In genomic region chr2:219613671-219614070, GRCh38 we compare ENCODE assay signal across 34 cellular contexts. TPM values are rescaled to one million over a fixed set of nuclear protein-coding genes. Genes with fewer than 3 reads are reported as not detected.
"Had no signal": no experiment of that assay in that cellular context is flagged by ENCODE, and none has a peak within 500 bp of the region (broad histone marks: within the 10 kb centered on the region; RNA-seq: fewer than 3 reads in every experiment).

No MANE protein-coding gene starts in this region.

- H3K4me3 ChIP-seq: adrenal gland, body of pancreas, colonic mucosa, esophagus squamous epithelium, gastroesophageal sphincter had no signal

- H3K36me3 ChIP-seq: colonic mucosa had no signal

- ATAC-seq: activated CD4-positive, alpha-beta T cell treated with anti-CD3 and anti-CD28 coated beads for 36 hours; activated CD8-positive, alpha-beta memory T cell treated with anti-CD3 and anti-CD28 coated beads, Interleukin-2, amount 10 ng/mL, durations not matched to agents 7 days and 5 days; activated naive CD8-positive, alpha-beta T cell treated with anti-CD3 and anti-CD28 coated beads, Interleukin-2, amount 50 U/mL, for 24 hours; body of pancreas; gastroesophageal sphincter had no signal

- H3K4me1 ChIP-seq: adrenal gland, colonic mucosa, esophagus squamous epithelium had no signal

- H3K27me3 ChIP-seq: adrenal gland, body of pancreas, colonic mucosa, esophagus squamous epithelium, gastroesophageal sphincter had no signal

- H3K27ac ChIP-seq: adrenal gland, body of pancreas, colonic mucosa, epithelial cell of prostate, esophagus squamous epithelium, gastroesophageal sphincter had no signal

- DNase-seq: activated CD4-positive, alpha-beta memory T cell treated with anti-CD3 and anti-CD28 coated beads for 36 hours; activated CD4-positive, alpha-beta T cell treated with anti-CD3 and anti-CD28 coated beads, Interleukin-2, amount 10 ng/mL, durations not matched to agents 24 days and 14 days; activated CD4-positive, CD25-positive, alpha-beta regulatory T cell; activated CD4-positive, CD25-positive, alpha-beta regulatory T cell treated with anti-CD3 and anti-CD28 coated beads, Interleukin-2, amount 50 U/mL, for 72 hours; activated CD8-positive, alpha-beta memory T cell treated with anti-CD3 and anti-CD28 coated beads, Interleukin-2, amount 10 ng/mL, durations not matched to agents 7 days and 5 days; activated CD8-positive, alpha-beta memory T cell treated with anti-CD3 and anti-CD28 coated beads, Interleukin-2, amount 50 U/mL, for 4 hours; activated effector memory CD4-positive, alpha-beta T cell treated with anti-CD3 and anti-CD28 coated beads, Interleukin-2, amount 50 U/mL, for 16 hours; activated naive CD8-positive, alpha-beta T cell treated with anti-CD3 and anti-CD28 coated beads for 36 hours; activated naive CD8-positive, alpha-beta T cell treated with anti-CD3 and anti-CD28 coated beads, Interleukin-2, amount 50 U/mL, for 24 hours; activated T-cell treated with anti-CD3 and anti-CD28 coated beads, Interleukin-2, amount 50 U/mL, for 1 hour; activated T-cell treated with anti-CD3 and anti-CD28 coated beads, Interleukin-2, amount 50 U/mL, for 48 hours; adrenal gland; amygdala; body of pancreas; caudate nucleus; cerebellar nuclear complex; colonic mucosa; effector CD8-positive, alpha-beta T cell; esophagus squamous epithelium; foreskin melanocyte; T-helper 1 cell; T-helper 17 cell; T1000 had no signal

- H3K9me3 ChIP-seq: adrenal gland, body of pancreas, colonic mucosa, esophagus squamous epithelium, gastroesophageal sphincter had no signal

RNA-seq across cellular contexts. Expression of gene SLC4A3, which starts 13.8 kb away (rescaled TPM):
- total RNA-seq: activated CD4-positive, alpha-beta memory T cell treated with anti-CD3 and anti-CD28 coated beads for 36 hours; activated CD8-positive, alpha-beta memory T cell treated with anti-CD3 and anti-CD28 coated beads, Interleukin-2, amount 10 ng/mL, durations not matched to agents 7 days and 5 days; activated CD8-positive, alpha-beta T cell treated with anti-CD3 and anti-CD28 coated beads, Interleukin-2, amount 10 ng/mL, durations not matched to agents 7 days and 5 days; activated naive CD4-positive, alpha-beta T cell treated with anti-CD3 and anti-CD28 coated beads for 36 hours; activated T-helper 1 cell treated with anti-CD3 and anti-CD28 coated beads, Interleukin-12 subunit alpha, Interleukin-12 subunit beta, Interleukin-2, Interleukin-4 antibody, amounts not matched to agents 30 ng/mL and 10 ng/mL and 1 ng/mL, durations not matched to agents 14 hours and 24 hours and 36 hours had no signal

RNA-seq across cellular contexts. Expression of gene INHA, which starts 41.6 kb away (rescaled TPM):
- total RNA-seq: activated CD4-positive, alpha-beta memory T cell treated with anti-CD3 and anti-CD28 coated beads for 36 hours; activated CD4-positive, alpha-beta T cell treated with anti-CD3 and anti-CD28 coated beads for 36 hours; activated CD4-positive, alpha-beta T cell treated with anti-CD3 and anti-CD28 coated beads, Interleukin-2, amount 10 ng/mL, durations not matched to agents 24 days and 14 days; activated CD8-positive, alpha-beta memory T cell treated with anti-CD3 and anti-CD28 coated beads for 36 hours; activated CD8-positive, alpha-beta memory T cell treated with anti-CD3 and anti-CD28 coated beads, Interleukin-2, amount 10 ng/mL, durations not matched to agents 7 days and 5 days; activated CD8-positive, alpha-beta T cell treated with anti-CD3 and anti-CD28 coated beads, Interleukin-2, amount 10 ng/mL, durations not matched to agents 7 days and 5 days; activated naive CD4-positive, alpha-beta T cell treated with anti-CD3 and anti-CD28 coated beads for 36 hours; activated naive CD8-positive, alpha-beta T cell treated with anti-CD3 and anti-CD28 coated beads for 36 hours; activated T-helper 1 cell treated with anti-CD3 and anti-CD28 coated beads, Interleukin-12 subunit alpha, Interleukin-12 subunit beta, Interleukin-2, Interleukin-4 antibody, amounts not matched to agents 30 ng/mL and 10 ng/mL and 1 ng/mL, durations not matched to agents 14 hours and 24 hours and 36 hours; activated T-helper 2 cell treated with anti-CD3 and anti-CD28 coated beads, Interferon-gamma antibody, Interleukin-2, Interleukin-4, amounts not matched to agents 10 μg/mL and 5 μg/mL and 100 μg/mL, durations not matched to agents 14 hours and 24 hours and 36 hours; colonic mucosa; dermis microvascular lymphatic vessel endothelial cell; endothelial cell of umbilical vein; esophagus squamous epithelium; glomerular endothelial cell; T-helper 17 cell had no signal
